19 cellular contexts compared by ENCODE assay signal in genomic region chr10:34711500-34711899, GRCh38.
DNase-seq lines count a peak whose midpoint lies in the region; ATAC-seq, FAIRE-seq and TF ChIP-seq lines count a peak whose summit lies in the region.
"Had no signal": no experiment of that assay in that cellular context is flagged by ENCODE, and none has a peak within 500 bp of the region (broad histone marks: within the 10 kb centered on the region; RNA-seq: fewer than 3 reads in every experiment).

No MANE protein-coding gene starts in this region.

- 52% methylated on average over 3 of the region's 3 CpGs for WGBS in esophagus muscularis mucosa

- H3K27me3 ChIP-seq in esophagus muscularis mucosa = no peaks in the 10 kb centered on the region
- H3K27me3 ChIP-seq in keratinocyte (ENCODE audit: control insufficient read depth, extremely low read depth, insufficient read depth, low read length) = no peaks in the 10 kb centered on the region
- no peaks in the 10 kb centered on the region for H3K27me3 ChIP-seq in gastrocnemius medialis
- H3K27me3 ChIP-seq: tibial artery had no signal

- peaks cover 63% of the 10 kb centered on the region for H3K79me2 ChIP-seq in keratinocyte (ENCODE audit: control insufficient read depth, insufficient read depth, low read length)

- H3K9me3 Mint-ChIP-seq in WTC11 = no peaks in the 10 kb centered on the region
- H3K9me3 Mint-ChIP-seq: activated naive CD8-positive, alpha-beta T cell treated with anti-CD3 and anti-CD28 coated beads for 36 hours; CD4-positive, alpha-beta T cell; stimulated activated effector memory CD8-positive, alpha-beta T cell treated with anti-CD3 and anti-CD28 coated beads, Interleukin-12 subunit alpha, Interleukin-12 subunit beta, amount 100 ng/mL, for 72 hours had no signal

- POLR2A ChIA-PET in WTC11 (lab: Charles Lee) = interaction anchor here (0.5 kb wide), 1 partner anchor 770 kb away, joined by 5 read pairs; no protein-coding TSS in a partner anchor

- peaks cover 7% of the 10 kb centered on the region for H3K9me1 ChIP-seq in keratinocyte (ENCODE audit: control insufficient read depth, extremely low read depth, insufficient read depth, low read length)

- DNase-seq in WTC11 (ENCODE audit: low spot score) = no peak
- peak; percentile 86 for DNase-seq in esophagus muscularis mucosa (ENCODE audit: extremely low spot score)
- no peak for DNase-seq in keratinocyte (ENCODE audit: low read depth, low spot score)
- DNase-seq in gastrocnemius medialis = no peak
- DNase-seq in SHP77 treated with DMSO at 0.1 percent for 48 hours (lab: John Stamatoyannopoulos, UW) = no peak
- DNase-seq in iPS-NIHi11 (ENCODE audit: low spot score) = no peak
- DNase-seq: activated CD8-positive, alpha-beta memory T cell treated with anti-CD3 and anti-CD28 coated beads for 24 hours; activated naive CD8-positive, alpha-beta T cell treated with anti-CD3 and anti-CD28 coated beads for 36 hours; caudate nucleus; CD4-positive, alpha-beta T cell; DMS79 treated with DMSO at 0.1 percent for 48 hours; GOT3; naive thymus-derived CD4-positive, alpha-beta T cell; NCI-H146; tibial artery had no signal

- intact Hi-C loops in esophagus muscularis mucosa (cut with DNase I) = no loop called here
- intact Hi-C loops in gastrocnemius medialis (cut with DNase I; ENCODE audit: low total_unique reads) = no loop called here

- dilution Hi-C loops in keratinocyte (cut with MboI; ENCODE audit: extremely low pct_ligation_motif_present, low sequenced_read_pairs) = no loop called here

- H3K36me3 ChIP-seq in esophagus muscularis mucosa (no peaks in the 10 kb centered on the region), keratinocyte (ENCODE audit: control insufficient read depth in 2 of 2, extremely low read depth in 1 of 2, insufficient read depth in 2 of 2, low read length in 2 of 2) (no peaks in the 10 kb centered on the region), gastrocnemius medialis (no peaks in the 10 kb centered on the region)
- H3K36me3 ChIP-seq: prostate gland, tibial artery had no signal

- H2AFZ ChIP-seq in keratinocyte (ENCODE audit: control insufficient read depth, low read length) = no peak overlapping the region

- no peak for TF ChIP-seq CTCF in WTC11 (IDR thresholded peaks at IDR 0.05)
- no peak for TF ChIP-seq CTCF in esophagus muscularis mucosa (IDR thresholded peaks at IDR 0.05)
- no peak for TF ChIP-seq CTCF in keratinocyte (optimal IDR thresholded peaks at IDR 0.05 in 1 of 3, IDR thresholded peaks at IDR 0.05 in 1 of 3, conservative IDR thresholded peaks at IDR 0.05 in 1 of 3; ENCODE audit: extremely low read depth in 1 of 3, insufficient read depth in 2 of 3, low read length in 3 of 3)
- TF ChIP-seq CTCF in gastrocnemius medialis (IDR thresholded peaks at IDR 0.05 in 4 of 5, conservative IDR thresholded peaks at IDR 0.05 in 1 of 5) = no peak

- in situ Hi-C loops in gastrocnemius medialis (cut with MboI; ENCODE audit: low sequenced_read_pairs in 4 of 4) = no loop called here

- no peak overlapping the region for H3K9ac ChIP-seq in keratinocyte (ENCODE audit: control insufficient read depth, extremely low read depth, insufficient read depth, low read length)

- H3K9me3 ChIP-seq in esophagus muscularis mucosa (no peaks in the 10 kb centered on the region), keratinocyte (ENCODE audit: control insufficient read depth, low read depth, low read length) (no peaks in the 10 kb centered on the region), gastrocnemius medialis (no peaks in the 10 kb centered on the region)
- H3K9me3 ChIP-seq: prostate gland, tibial artery had no signal

- no peak for TF ChIP-seq EP300 in esophagus muscularis mucosa (IDR thresholded peaks at IDR 0.05)

- CTCF ChIA-PET in WTC11 (lab: Charles Lee) = interaction anchor here (0.7 to 1.3 kb wide), 3 partner anchors 10 to 22 kb away, joined by 3 to 4 read pairs (median 3); no protein-coding TSS in a partner anchor

- H4K20me1 ChIP-seq in keratinocyte (ENCODE audit: control insufficient read depth, extremely low read depth, insufficient read depth, low read length) = no peaks in the 10 kb centered on the region

- TF ChIP-seq POLR2A in esophagus muscularis mucosa (IDR thresholded peaks at IDR 0.05; ENCODE audit: low read depth) (no peak), gastrocnemius medialis (IDR thresholded peaks at IDR 0.05) (no peak)

- no peaks in the 10 kb centered on the region for H3K27me3 Mint-ChIP-seq in WTC11 (ENCODE audit: low read depth)

- H3K4me3 ChIP-seq in esophagus muscularis mucosa (no peak overlapping the region), keratinocyte (ENCODE audit: control insufficient read depth in 2 of 3, extremely low read depth in 1 of 3, insufficient read depth in 2 of 3, low read depth in 1 of 3, low read length in 3 of 3) (no peak overlapping the region), gastrocnemius medialis (no peak overlapping the region)
- H3K4me3 ChIP-seq: prostate gland, tibial artery had no signal

- peak; percentile 5 for FAIRE-seq in keratinocyte (lab: Jason Lieb, UNC)

- ATAC-seq in WTC11 (no peak), gastrocnemius medialis (peak in 1 of 2 donors; percentile 18), GM21526 (IDR thresholded peaks at IDR 0.05; ENCODE audit: low FRiP score, unreplicated experiment) (no peak), HG03139 (IDR thresholded peaks at IDR 0.05; ENCODE audit: unreplicated experiment) (no peak)
- ATAC-seq: naive thymus-derived CD4-positive, alpha-beta T cell; stimulated activated effector memory CD8-positive, alpha-beta T cell treated with anti-CD3 and anti-CD28 coated beads, Interleukin-12 subunit alpha, Interleukin-12 subunit beta, amount 100 ng/mL, for 72 hours had no signal

- peaks cover 34% of the 10 kb centered on the region for H3K4me1 Mint-ChIP-seq in WTC11
- H3K4me1 Mint-ChIP-seq: activated naive CD8-positive, alpha-beta T cell treated with anti-CD3 and anti-CD28 coated beads for 36 hours; naive thymus-derived CD4-positive, alpha-beta T cell; stimulated activated effector memory CD8-positive, alpha-beta T cell treated with anti-CD3 and anti-CD28 coated beads, Interleukin-12 subunit alpha, Interleukin-12 subunit beta, amount 100 ng/mL, for 72 hours had no signal

- H3K27ac ChIP-seq in esophagus muscularis mucosa (replicated peaks in 1 of 4) (peak overlapping the region in 2 of 4 donors; percentile 51 to 54), keratinocyte (ENCODE audit: control insufficient read depth, insufficient read depth, low read length) (peak overlapping the region; percentile 21), gastrocnemius medialis (peak overlapping the region in 3 of 4 donors; percentile 21 to 49 (median 49))
- H3K27ac ChIP-seq: tibial artery had no signal

- H3K4me1 ChIP-seq in esophagus muscularis mucosa (peaks cover 55 to 86% (median 78%) of the 10 kb centered on the region in 4 donors), keratinocyte (ENCODE audit: control insufficient read depth, extremely low read depth, insufficient read depth, low read length) (peaks cover 31% of the 10 kb centered on the region), gastrocnemius medialis (peaks cover 50 to 53% of the 10 kb centered on the region in 2 donors)
- H3K4me1 ChIP-seq: prostate gland had no signal

- peak overlapping the region; percentile 0; the same call in 1 of the 2 replicates for H3K27ac Mint-ChIP-seq in WTC11
- H3K27ac Mint-ChIP-seq: activated naive CD8-positive, alpha-beta T cell treated with anti-CD3 and anti-CD28 coated beads for 36 hours; CD4-positive, alpha-beta T cell; naive thymus-derived CD4-positive, alpha-beta T cell; stimulated activated effector memory CD8-positive, alpha-beta T cell treated with anti-CD3 and anti-CD28 coated beads, Interleukin-12 subunit alpha, Interleukin-12 subunit beta, amount 100 ng/mL, for 72 hours had no signal

- H3K36me3 Mint-ChIP-seq in WTC11 = no peaks in the 10 kb centered on the region
- H3K36me3 Mint-ChIP-seq: activated naive CD8-positive, alpha-beta T cell treated with anti-CD3 and anti-CD28 coated beads for 36 hours; naive thymus-derived CD4-positive, alpha-beta T cell; stimulated activated effector memory CD8-positive, alpha-beta T cell treated with anti-CD3 and anti-CD28 coated beads, Interleukin-12 subunit alpha, Interleukin-12 subunit beta, amount 100 ng/mL, for 72 hours had no signal

- H3K4me2 ChIP-seq in keratinocyte (ENCODE audit: control insufficient read depth, extremely low read depth, insufficient read depth, low read depth, low read length) = no peak overlapping the region

- no peak overlapping the region for H3K4me3 Mint-ChIP-seq in WTC11
- H3K4me3 Mint-ChIP-seq: activated naive CD8-positive, alpha-beta T cell treated with anti-CD3 and anti-CD28 coated beads for 36 hours; CD4-positive, alpha-beta T cell; naive thymus-derived CD4-positive, alpha-beta T cell; stimulated activated effector memory CD8-positive, alpha-beta T cell treated with anti-CD3 and anti-CD28 coated beads, Interleukin-12 subunit alpha, Interleukin-12 subunit beta, amount 100 ng/mL, for 72 hours had no signal

TF ChIP-seq in WTC11, 78 proteins besides CTCF, POLR2A, EP300 and RAD21:
- TF ChIP-seq NFATC4 (CRISPR knock-in tag; IDR thresholded peaks at IDR 0.05) (no peak), ZMAT4 (CRISPR knock-in tag; IDR thresholded peaks at IDR 0.05) (no peak), CBFB (CRISPR knock-in tag; IDR thresholded peaks at IDR 0.05; ENCODE audit: low read depth) (no peak), ZNF423 (CRISPR knock-in tag; IDR thresholded peaks at IDR 0.05) (no peak), SMAD4 (CRISPR knock-in tag; IDR thresholded peaks at IDR 0.05) (no peak), ZNF263 (CRISPR knock-in tag; IDR thresholded peaks at IDR 0.05; ENCODE audit: low read depth) (no peak), ETV6 (CRISPR knock-in tag; IDR thresholded peaks at IDR 0.05) (no peak), RELA (CRISPR knock-in tag; IDR thresholded peaks at IDR 0.05; ENCODE audit: borderline replicate concordance) (no peak), NR2C2 (CRISPR knock-in tag; IDR thresholded peaks at IDR 0.05) (no peak), FOXK1 (CRISPR knock-in tag; IDR thresholded peaks at IDR 0.05) (no peak)
